ENCODE assay signal across 8 cellular contexts in the genomic region with DNA sequence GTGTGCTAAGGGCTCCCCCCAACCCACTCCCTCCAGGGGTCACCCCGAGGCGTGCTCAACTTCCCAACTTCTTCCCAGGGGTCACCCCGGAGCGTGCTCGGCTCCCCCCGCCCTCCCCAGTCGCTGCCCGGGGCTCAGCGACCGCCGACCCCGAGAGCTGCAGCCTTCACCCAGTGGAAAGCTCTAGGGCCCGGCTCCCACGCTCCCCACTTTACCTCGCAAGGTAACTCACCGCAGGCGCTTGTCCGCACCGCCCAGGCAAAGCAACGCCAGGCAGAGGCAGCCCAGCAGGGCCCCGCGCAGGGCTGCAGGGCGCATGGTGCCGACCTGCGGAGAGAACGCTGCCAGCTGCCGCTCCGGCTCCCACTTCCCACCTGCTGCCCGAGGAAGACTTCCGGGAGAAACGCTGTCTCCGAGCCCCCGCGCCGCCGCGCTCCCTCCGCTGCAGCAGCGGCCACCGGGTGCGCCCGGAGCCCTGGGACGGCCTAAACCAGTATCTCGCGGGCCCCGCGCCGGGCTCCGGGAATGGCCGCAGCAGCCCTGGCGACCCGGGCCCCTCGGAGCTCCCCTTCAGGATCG. TPM values are rescaled to one million over a fixed set of nuclear protein-coding genes. Genes with fewer than 3 reads are reported as not detected.
DNase-seq lines count a peak whose midpoint lies in the region; ATAC-seq and TF ChIP-seq lines count a peak whose summit lies in the region.

No MANE protein-coding gene starts in this region.

- ATAC-seq in GM19397 (IDR thresholded peaks at IDR 0.05; ENCODE audit: unreplicated experiment) (peak; percentile 2), left cardiac atrium (peak; percentile 53 to 54)
- peak; percentile 10 for ATAC-seq in activated CD8-positive, alpha-beta T cell treated with anti-CD3 and anti-CD28 coated beads for 36 hours

- peak overlapping the region; percentile 90 for H3K4me3 Mint-ChIP-seq in activated CD8-positive, alpha-beta T cell treated with anti-CD3 and anti-CD28 coated beads for 36 hours

- under 1% methylated on average over 54 of the region's 54 CpGs for WGBS in HUES64

- POLR2A ChIA-PET in activated CD8-positive, alpha-beta T cell treated with anti-CD3 and anti-CD28 coated beads for 36 hours (lab: Charles Lee), result interaction anchor here (0.6 to 3.5 kb wide), 11 partner anchors 8 to 330 kb away, joined by 3 to 16 read pairs (median 3); a partner anchor contains a TSS

- H3K9me3 ChIP-seq in HUES64 (ENCODE audit: insufficient read depth, low read depth, low read length), result peaks cover 3% of the 10 kb centered on the region

- no peak overlapping the region for H3K27ac ChIP-seq in HUES64 (ENCODE audit: low read depth, low read length)

- H3K4me3 ChIP-seq in HUES64 (ENCODE audit: low read length), result peak overlapping the region; percentile 88
- H3K4me3 ChIP-seq in retinal pigment epithelial cell (ENCODE audit: low read length), result peak overlapping the region; percentile 67

- CTCF ChIA-PET in activated CD8-positive, alpha-beta T cell treated with anti-CD3 and anti-CD28 coated beads for 36 hours (lab: Charles Lee), result interaction anchor here (0.7 to 4.5 kb wide), 8 partner anchors 14 to 181 kb away, joined by 3 to 23 read pairs (median 6); a partner anchor contains a TSS

- intact Hi-C loops in activated CD8-positive, alpha-beta T cell treated with anti-CD3 and anti-CD28 coated beads for 36 hours (cut with micrococcal nuclease), result no loop called here
- intact Hi-C loops in left cardiac atrium (cut with DNase I), result no loop called here

- peak overlapping the region; percentile 65 for H3K9ac ChIP-seq in HUES64 (ENCODE audit: low read depth, low read length)

- peak overlapping the region; percentile 83 for H3K27ac Mint-ChIP-seq in activated CD8-positive, alpha-beta T cell treated with anti-CD3 and anti-CD28 coated beads for 36 hours

- no peaks in the 10 kb centered on the region for H3K27me3 Mint-ChIP-seq in activated CD8-positive, alpha-beta T cell treated with anti-CD3 and anti-CD28 coated beads for 36 hours

- H3K4me1 ChIP-seq in HUES64 (ENCODE audit: insufficient read depth, low read length), result 0 out of 2 replicates have a peak, but pooled peaks cover 4% of the 10 kb centered on the region

- TF ChIP-seq CTCF in activated CD8-positive, alpha-beta T cell treated with anti-CD3 and anti-CD28 coated beads for 36 hours (IDR thresholded peaks at IDR 0.05), result no peak
- no peak for TF ChIP-seq CTCF in retinal pigment epithelial cell (conservative IDR thresholded peaks at IDR 0.05; ENCODE audit: low read depth, low read length)

- DNase-seq in COR-L47 (lab: John Stamatoyannopoulos, UW) (peak; percentile 24), left cardiac atrium (no peak), retinal pigment epithelial cell (ENCODE audit: low read depth) (no peak), CD1c-positive myeloid dendritic cell (ENCODE audit: extremely low spot score) (no peak), globus pallidus (ENCODE audit: low spot score) (no peak)
- peak; percentile 46 for DNase-seq in activated CD8-positive, alpha-beta T cell treated with anti-CD3 and anti-CD28 coated beads for 36 hours

- H3K27me3 ChIP-seq in HUES64 (ENCODE audit: insufficient read depth, low read length), result peaks cover 15% of the 10 kb centered on the region

- H3K36me3 Mint-ChIP-seq in activated CD8-positive, alpha-beta T cell treated with anti-CD3 and anti-CD28 coated beads for 36 hours (ENCODE audit: low read depth), result peaks cover 31% of the 10 kb centered on the region

- peaks cover 3% of the 10 kb centered on the region for H3K36me3 ChIP-seq in HUES64 (ENCODE audit: insufficient read depth, low read length)

- no peaks in the 10 kb centered on the region for H3K9me3 Mint-ChIP-seq in activated CD8-positive, alpha-beta T cell treated with anti-CD3 and anti-CD28 coated beads for 36 hours

- peaks cover 72% of the 10 kb centered on the region for H3K4me1 Mint-ChIP-seq in activated CD8-positive, alpha-beta T cell treated with anti-CD3 and anti-CD28 coated beads for 36 hours (ENCODE audit: low read depth)

RNA-seq across cellular contexts. Expression of a gene that starts 0.4 kb away (rescaled TPM):
- polyA plus RNA-seq in HUES64 (2013, experiment 1 of 2), result 12.4 TPM
- polyA plus RNA-seq in HUES64 (2013, experiment 2 of 2), result 17.2 TPM
- total RNA-seq in activated CD8-positive, alpha-beta T cell treated with anti-CD3 and anti-CD28 coated beads for 36 hours, result 10 to 100 TPM; 69.2 to 70.2 TPM
- total RNA-seq in left cardiac atrium, result 10 to 100 TPM; 18.3 to 27.9 TPM

RNA-seq across cellular contexts. Expression of a gene that starts 43.2 kb away (rescaled TPM):
- polyA plus RNA-seq in HUES64 (2013, experiment 1 of 2), result 27.3 TPM
- polyA plus RNA-seq in HUES64 (2013, experiment 2 of 2), result 25.0 TPM
- total RNA-seq in activated CD8-positive, alpha-beta T cell treated with anti-CD3 and anti-CD28 coated beads for 36 hours, result 10 to 100 TPM; 20.2 to 21.3 TPM
- total RNA-seq in left cardiac atrium, result 10 to 100 TPM in 1 of 2 donors, 1 to 10 TPM in 1; 8.9 to 10.2 TPM

Comparison
In these comparisons a context has a peak if more than half of its experiments do, and no peak if none do; other contexts are left out.
1. DNase-seq: peak in COR-L47 (single experiment) and activated CD8-positive, alpha-beta T cell treated with anti-CD3 and anti-CD28 coated beads for 36 hours (single experiment); none in left cardiac atrium (single experiment), retinal pigment epithelial cell (single experiment), CD1c-positive myeloid dendritic cell (single experiment) and globus pallidus (single experiment).
2. ATAC-seq: peak in every context shown above with its lines; median percentile 54 in left cardiac atrium; 10 in activated CD8-positive, alpha-beta T cell treated with anti-CD3 and anti-CD28 coated beads for 36 hours; 2 in GM19397.